In genomic region chr4:147813107-147813773, GRCh38 we compare ENCODE assay signal across 20 cellular contexts.
A peak's percentile ranks its signal among the peaks of the same experiment; 100 is the strongest.
DNase-seq lines count a peak whose midpoint lies in the region; ATAC-seq, FAIRE-seq and TF ChIP-seq lines count a peak whose summit lies in the region.
"Had no signal": no experiment of that assay in that cellular context is flagged by ENCODE, and none has a peak within 500 bp of the region (broad histone marks: within the 10 kb centered on the region; RNA-seq: fewer than 3 reads in every experiment).

No MANE protein-coding gene starts in this region.

- no peaks in the 10 kb centered on the region for H3K27me3 Mint-ChIP-seq in dendritic cell treated with granulocyte-macrophage colony-stimulating factor and Interleukin-4, amounts not matched to agents 40 ng/mL and 50 ng/mL, for 4 days
- H3K27me3 Mint-ChIP-seq: activated T-helper 17 cell treated with anti-CD3 and anti-CD28 coated beads, Interleukin-2, amount 50 U/mL, for 72 hours; CD4-positive, CD25-positive, alpha-beta regulatory T cell; stimulated activated naive CD8-positive, alpha-beta T cell treated with anti-CD3 and anti-CD28 coated beads, Interleukin-15, Interleukin-2, amounts not matched to agents 100 ng/mL and 50 ng/mL, for 24 hours had no signal

- dilution Hi-C loops in keratinocyte (cut with MboI; ENCODE audit: extremely low pct_ligation_motif_present, low sequenced_read_pairs), result no loop called here

- no peaks in the 10 kb centered on the region for H3K9me3 Mint-ChIP-seq in dendritic cell treated with granulocyte-macrophage colony-stimulating factor and Interleukin-4, amounts not matched to agents 40 ng/mL and 50 ng/mL, for 4 days
- H3K9me3 Mint-ChIP-seq: activated naive CD8-positive, alpha-beta T cell treated with anti-CD3 and anti-CD28 coated beads, Interleukin-2, amount 10 ng/mL, durations not matched to agents 7 days and 5 days; activated T-helper 17 cell treated with anti-CD3 and anti-CD28 coated beads, Interleukin-2, amount 50 U/mL, for 72 hours; CD4-positive, CD25-positive, alpha-beta regulatory T cell; stimulated activated naive CD8-positive, alpha-beta T cell treated with anti-CD3 and anti-CD28 coated beads, Interleukin-15, Interleukin-2, amounts not matched to agents 100 ng/mL and 50 ng/mL, for 24 hours had no signal

- no peaks in the 10 kb centered on the region for H3K9me1 ChIP-seq in keratinocyte (ENCODE audit: control insufficient read depth, extremely low read depth, insufficient read depth, low read length)

- H3K9ac ChIP-seq in keratinocyte (ENCODE audit: control insufficient read depth, extremely low read depth, insufficient read depth, low read length) (no peak overlapping the region), skeletal muscle tissue (ENCODE audit: low read depth in 1 of 3, low read length in 3 of 3) (peak overlapping the region; percentile 10 to 60 (median 47))

- H3K36me3 ChIP-seq in keratinocyte (ENCODE audit: control insufficient read depth in 2 of 2, extremely low read depth in 1 of 2, insufficient read depth in 2 of 2, low read length in 2 of 2) (no peaks in the 10 kb centered on the region), skeletal muscle tissue (ENCODE audit: control insufficient read depth in 3 of 3, insufficient read depth in 3 of 3, low read length in 3 of 3) (no peaks in the 10 kb centered on the region)
- H3K36me3 ChIP-seq: brain microvascular endothelial cell had no signal

- DNase-seq in EH (ENCODE audit: low read depth) (peak; percentile 67), keratinocyte (ENCODE audit: low read depth, low spot score) (no peak), posterior cingulate gyrus (no peak), mucosa of gallbladder (ENCODE audit: low spot score) (no peak), GF-D8 (lab: John Stamatoyannopoulos, UW) (no peak)
- DNase-seq: activated naive CD8-positive, alpha-beta T cell treated with anti-CD3 and anti-CD28 coated beads, Interleukin-2, amount 10 ng/mL, durations not matched to agents 7 days and 5 days; brain microvascular endothelial cell; CD4-positive, CD25-positive, alpha-beta regulatory T cell; DMS53; Kasumi-1; NCI-H1048; NCI-H2081 treated with DMSO at 0.1 percent for 48 hours; NCI-H524 had no signal

- H2AFZ ChIP-seq in keratinocyte (ENCODE audit: control insufficient read depth, low read length), result no peak overlapping the region

- H3K4me3 ChIP-seq in keratinocyte (ENCODE audit: control insufficient read depth in 2 of 3, extremely low read depth in 1 of 3, insufficient read depth in 2 of 3, low read depth in 1 of 3, low read length in 3 of 3) (no peak overlapping the region), skeletal muscle tissue (ENCODE audit: low read length in 3 of 3) (peak overlapping the region; percentile 16 to 36 (median 20))
- H3K4me3 ChIP-seq: skin epidermis had no signal

- H3K4me2 ChIP-seq in keratinocyte (ENCODE audit: control insufficient read depth, extremely low read depth, insufficient read depth, low read depth, low read length), result peak overlapping the region; percentile 12

- peak overlapping the region; percentile 64 for H3K27ac Mint-ChIP-seq in dendritic cell treated with granulocyte-macrophage colony-stimulating factor and Interleukin-4, amounts not matched to agents 40 ng/mL and 50 ng/mL, for 4 days
- H3K27ac Mint-ChIP-seq: activated naive CD8-positive, alpha-beta T cell treated with anti-CD3 and anti-CD28 coated beads, Interleukin-2, amount 10 ng/mL, durations not matched to agents 7 days and 5 days; activated T-helper 17 cell treated with anti-CD3 and anti-CD28 coated beads, Interleukin-2, amount 50 U/mL, for 72 hours; CD4-positive, CD25-positive, alpha-beta regulatory T cell; stimulated activated naive CD8-positive, alpha-beta T cell treated with anti-CD3 and anti-CD28 coated beads, Interleukin-15, Interleukin-2, amounts not matched to agents 100 ng/mL and 50 ng/mL, for 24 hours had no signal

- peaks cover 95% of the 10 kb centered on the region for H3K4me1 Mint-ChIP-seq in dendritic cell treated with granulocyte-macrophage colony-stimulating factor and Interleukin-4, amounts not matched to agents 40 ng/mL and 50 ng/mL, for 4 days (ENCODE audit: low read depth)

- no peak for ATAC-seq in GM18502 (IDR thresholded peaks at IDR 0.05; ENCODE audit: poor library complexity, unreplicated experiment)
- ATAC-seq: activated T-helper 17 cell treated with anti-CD3 and anti-CD28 coated beads, Interleukin-2, amount 50 U/mL, for 72 hours had no signal

- TF ChIP-seq CTCF in keratinocyte (optimal IDR thresholded peaks at IDR 0.05 in 1 of 3, IDR thresholded peaks at IDR 0.05 in 1 of 3, conservative IDR thresholded peaks at IDR 0.05 in 1 of 3; ENCODE audit: extremely low read depth in 1 of 3, insufficient read depth in 2 of 3, low read length in 3 of 3), result no peak

- H3K36me3 Mint-ChIP-seq in dendritic cell treated with granulocyte-macrophage colony-stimulating factor and Interleukin-4, amounts not matched to agents 40 ng/mL and 50 ng/mL, for 4 days (ENCODE audit: low read depth), result peaks cover 57% of the 10 kb centered on the region

- peaks cover 7% of the 10 kb centered on the region for H3K4me1 ChIP-seq in keratinocyte (ENCODE audit: control insufficient read depth, extremely low read depth, insufficient read depth, low read length)
- peaks cover 49 to 65% (median 54%) of the 10 kb centered on the region in 3 donors for H3K4me1 ChIP-seq in skeletal muscle tissue (ENCODE audit: control insufficient read depth in 3 of 3, insufficient read depth in 3 of 3, low read length in 3 of 3)

- no peak for FAIRE-seq in keratinocyte (lab: Jason Lieb, UNC)

- H3K27me3 ChIP-seq in keratinocyte (ENCODE audit: control insufficient read depth, extremely low read depth, insufficient read depth, low read length), result no peaks in the 10 kb centered on the region
- no peaks in the 10 kb centered on the region for H3K27me3 ChIP-seq in skeletal muscle tissue (ENCODE audit: control insufficient read depth in 3 of 3, insufficient read depth in 3 of 3, low read length in 3 of 3)
- H3K27me3 ChIP-seq: brain microvascular endothelial cell had no signal

- no peaks in the 10 kb centered on the region for H4K20me1 ChIP-seq in keratinocyte (ENCODE audit: control insufficient read depth, extremely low read depth, insufficient read depth, low read length)

- intact Hi-C loops in dendritic cell treated with granulocyte-macrophage colony-stimulating factor and Interleukin-4, amounts not matched to agents 40 ng/mL and 50 ng/mL, for 4 days (cut with micrococcal nuclease), result loop anchor here (5.0 kb wide), 1 partner anchor 36 kb away; no protein-coding TSS in a partner anchor
- intact Hi-C loops in posterior cingulate gyrus (cut with DNase I), result no loop called here

- H3K4me3 Mint-ChIP-seq in dendritic cell treated with granulocyte-macrophage colony-stimulating factor and Interleukin-4, amounts not matched to agents 40 ng/mL and 50 ng/mL, for 4 days, result no peak overlapping the region
- H3K4me3 Mint-ChIP-seq: activated naive CD8-positive, alpha-beta T cell treated with anti-CD3 and anti-CD28 coated beads, Interleukin-2, amount 10 ng/mL, durations not matched to agents 7 days and 5 days; activated T-helper 17 cell treated with anti-CD3 and anti-CD28 coated beads, Interleukin-2, amount 50 U/mL, for 72 hours; CD4-positive, CD25-positive, alpha-beta regulatory T cell; stimulated activated naive CD8-positive, alpha-beta T cell treated with anti-CD3 and anti-CD28 coated beads, Interleukin-15, Interleukin-2, amounts not matched to agents 100 ng/mL and 50 ng/mL, for 24 hours had no signal

- peaks cover 50% of the 10 kb centered on the region for H3K79me2 ChIP-seq in keratinocyte (ENCODE audit: control insufficient read depth, insufficient read depth, low read length)

- H3K9me3 ChIP-seq in keratinocyte (ENCODE audit: control insufficient read depth, low read depth, low read length), result no peaks in the 10 kb centered on the region
- H3K9me3 ChIP-seq in skeletal muscle tissue (ENCODE audit: control insufficient read depth in 3 of 3, low read length in 3 of 3), result no peaks in the 10 kb centered on the region

- H3K27ac ChIP-seq in keratinocyte (ENCODE audit: control insufficient read depth, insufficient read depth, low read length) (no peak overlapping the region), skeletal muscle tissue (ENCODE audit: low read depth, low read length) (peak overlapping the region; percentile 59)
- H3K27ac ChIP-seq: brain microvascular endothelial cell, RWPE1 had no signal

Comparison
In these comparisons a context has a peak if more than half of its experiments do, and no peak if none do; other contexts are left out.
1. H3K4me3 ChIP-seq: peak in skeletal muscle tissue (3 of 3); none in keratinocyte (0 of 3).